Comparison of ENCODE assay signal across 8 cellular contexts in genomic region chr10:103554488-103555320, GRCh38.
A peak's percentile ranks its signal among the peaks of the same experiment; 100 is the strongest.
DNase-seq lines count a peak whose midpoint lies in the region; ATAC-seq, FAIRE-seq and TF ChIP-seq lines count a peak whose summit lies in the region.

No MANE protein-coding gene starts in this region.

- H3K4me1 ChIP-seq in pancreas, result peaks cover 1 to 13% (median 2%) of the 10 kb centered on the region in 3 donors

- no peaks in the 10 kb centered on the region for H3K36me3 Mint-ChIP-seq in activated T-cell treated with anti-CD3 and anti-CD28 coated beads, Interleukin-2, amount 50 U/mL, for 24 hours (ENCODE audit: low read depth)
- H3K36me3 Mint-ChIP-seq in activated naive CD8-positive, alpha-beta T cell treated with anti-CD3 and anti-CD28 coated beads for 36 hours, result no peaks in the 10 kb centered on the region

- no peaks in the 10 kb centered on the region for H3K36me3 ChIP-seq in pancreas

- peaks cover 20% of the 10 kb centered on the region for H3K4me1 Mint-ChIP-seq in activated T-cell treated with anti-CD3 and anti-CD28 coated beads, Interleukin-2, amount 50 U/mL, for 24 hours (ENCODE audit: low read depth)
- peaks cover 14% of the 10 kb centered on the region for H3K4me1 Mint-ChIP-seq in activated naive CD8-positive, alpha-beta T cell treated with anti-CD3 and anti-CD28 coated beads for 36 hours

- H3K4me3 Mint-ChIP-seq in activated T-cell treated with anti-CD3 and anti-CD28 coated beads, Interleukin-2, amount 50 U/mL, for 24 hours, result peak overlapping the region; percentile 69
- peak overlapping the region; percentile 43 for H3K4me3 Mint-ChIP-seq in activated naive CD8-positive, alpha-beta T cell treated with anti-CD3 and anti-CD28 coated beads for 36 hours

- intact Hi-C loops in head of caudate nucleus (cut with DNase I), result no loop called here
- intact Hi-C loops in pancreas (cut with DNase I), result no loop called here

- H3K27me3 Mint-ChIP-seq in activated T-cell treated with anti-CD3 and anti-CD28 coated beads, Interleukin-2, amount 50 U/mL, for 24 hours, result peaks cover 57% of the 10 kb centered on the region
- peaks cover 33% of the 10 kb centered on the region for H3K27me3 Mint-ChIP-seq in activated naive CD8-positive, alpha-beta T cell treated with anti-CD3 and anti-CD28 coated beads for 36 hours

- no peaks in the 10 kb centered on the region for H3K9me3 Mint-ChIP-seq in activated T-cell treated with anti-CD3 and anti-CD28 coated beads, Interleukin-2, amount 50 U/mL, for 24 hours
- no peaks in the 10 kb centered on the region for H3K9me3 Mint-ChIP-seq in activated naive CD8-positive, alpha-beta T cell treated with anti-CD3 and anti-CD28 coated beads for 36 hours

- H3K9me3 ChIP-seq in pancreas, result no peaks in the 10 kb centered on the region

- ATAC-seq in pancreas (peak; percentile 42 to 78 (median 66)), HG02798 (IDR thresholded peaks at IDR 0.05; ENCODE audit: poor library complexity, unreplicated experiment) (no peak)

- no peak for TF ChIP-seq CTCF in pancreas (IDR thresholded peaks at IDR 0.05)
- TF ChIP-seq CTCF in GM13977 (IDR thresholded peaks at IDR 0.05; ENCODE audit: extremely low read depth, insufficient read depth, missing control alignments), result no peak

- FAIRE-seq in pancreas (lab: Jason Lieb, UNC), result no peak

- H3K27ac ChIP-seq in pancreas, result peak overlapping the region in 1 of 4 donors; percentile 23

- DNase-seq in activated T-cell treated with anti-CD3 and anti-CD28 coated beads, Interleukin-2, amount 50 U/mL, for 24 hours, result peak; percentile 38
- DNase-seq in activated T-cell treated with anti-CD3 and anti-CD28 coated beads for 4 hours (no peak), NCI-H510A (lab: John Stamatoyannopoulos, UW) (peak; percentile 88), head of caudate nucleus (peak in 41 of 42 donors; percentile 21 to 84 (median 63)), pancreas (peak in 5 of 6 donors; percentile 54 to 81 (median 62)), GM13977 (ENCODE audit: low spot score) (no peak)
- peak; percentile 29 for DNase-seq in activated naive CD8-positive, alpha-beta T cell treated with anti-CD3 and anti-CD28 coated beads for 36 hours

- WGBS in pancreas, 2 donors, result 7 to 15% methylated on average over 12 to 43 of the region's 43 CpGs

- H3K4me3 ChIP-seq in pancreas, result peak overlapping the region in 3 of 4 donors; percentile 2 to 49 (median 28)

- H3K27ac Mint-ChIP-seq in activated T-cell treated with anti-CD3 and anti-CD28 coated beads, Interleukin-2, amount 50 U/mL, for 24 hours, result no peak overlapping the region
- no peak overlapping the region for H3K27ac Mint-ChIP-seq in activated naive CD8-positive, alpha-beta T cell treated with anti-CD3 and anti-CD28 coated beads for 36 hours

- no peaks in the 10 kb centered on the region for H3K27me3 ChIP-seq in pancreas

- in situ Hi-C loops in GM13977 (cut with MboI; ENCODE audit: low pct_unique_long_range_greater_than_20kb, low sequenced_read_pairs, unreplicated experiment), result no loop called here

Comparison
In these comparisons a context has a peak if more than half of its experiments do, and no peak if none do; other contexts are left out.
1. DNase-seq: peak in activated T-cell treated with anti-CD3 and anti-CD28 coated beads, Interleukin-2, amount 50 U/mL, for 24 hours (single experiment), NCI-H510A (single experiment), activated naive CD8-positive, alpha-beta T cell treated with anti-CD3 and anti-CD28 coated beads for 36 hours (single experiment), head of caudate nucleus (41 of 42) and pancreas (5 of 6); none in activated T-cell treated with anti-CD3 and anti-CD28 coated beads for 4 hours (single experiment) and GM13977 (single experiment).